In the genomic region with DNA sequence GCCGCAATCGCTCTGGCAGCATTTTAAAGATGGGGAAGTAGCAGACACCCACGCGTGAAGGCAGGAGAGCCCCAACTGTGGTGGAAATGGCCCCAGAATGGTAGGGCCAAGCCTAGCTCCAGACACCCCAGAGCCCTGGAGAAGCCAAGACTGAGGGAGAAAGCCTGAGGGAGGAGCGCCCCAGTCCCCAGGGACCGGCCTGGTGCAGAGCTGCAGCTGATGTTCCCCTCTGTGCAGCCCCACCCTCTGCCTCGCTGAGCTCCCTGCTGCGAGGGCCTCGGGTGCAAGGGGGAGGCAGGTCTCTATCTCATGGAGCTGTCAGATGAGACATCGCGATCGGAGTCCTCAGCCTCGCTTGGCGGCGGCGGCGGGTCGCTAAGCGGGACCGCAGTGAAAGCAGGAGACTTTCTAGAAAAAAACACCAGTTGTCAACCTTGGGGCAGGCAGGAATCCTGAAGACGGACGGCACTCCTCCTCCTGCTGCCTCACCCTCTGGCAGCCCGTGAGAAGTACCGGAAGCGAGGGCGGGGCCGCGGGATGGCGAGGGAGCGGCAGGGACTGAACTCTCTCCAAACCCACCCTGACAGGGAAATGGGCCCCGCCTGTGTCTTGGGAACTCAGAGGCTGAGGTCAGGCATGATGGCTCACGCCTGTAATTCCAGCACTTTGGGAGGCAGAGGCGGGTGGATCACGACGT, we compare ENCODE assay signal across 1 cellular context.
TF ChIP-seq lines count a peak whose summit lies in the region.

No MANE protein-coding gene starts in this region.

TF ChIP-seq in liver, 16 proteins besides CTCF, POLR2A, EP300 and RAD21 (continued from another document):
- TF ChIP-seq, protein P1, sequence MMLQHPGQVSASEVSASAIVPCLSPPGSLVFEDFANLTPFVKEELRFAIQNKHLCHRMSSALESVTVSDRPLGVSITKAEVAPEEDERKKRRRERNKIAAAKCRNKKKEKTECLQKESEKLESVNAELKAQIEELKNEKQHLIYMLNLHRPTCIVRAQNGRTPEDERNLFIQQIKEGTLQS (IDR thresholded peaks at IDR 0.05), result no peak
- no peak for TF ChIP-seq HNF4G (IDR thresholded peaks at IDR 0.05)
